In genomic region chr14:102218688-102219087, GRCh38 we compare ENCODE assay signal across 19 cellular contexts.
"Had no signal": no experiment of that assay in that cellular context is flagged by ENCODE, and none has a peak within 500 bp of the region (broad histone marks: within the 10 kb centered on the region; RNA-seq: fewer than 3 reads in every experiment).

No MANE protein-coding gene starts in this region.

- DNase-seq: activated B cell treated with CpG ODN at 0.5 μM for 24 hours; activated CD4-positive, alpha-beta T cell treated with anti-CD3 and anti-CD28 coated beads for 48 hours; activated CD8-positive, alpha-beta memory T cell treated with anti-CD3 and anti-CD28 coated beads, Interleukin-2, amount 50 U/mL, for 4 hours; activated CD8-positive, alpha-beta T cell treated with anti-CD3 and anti-CD28 coated beads for 36 hours; activated gamma-delta T cell; activated T-cell treated with anti-CD3 and anti-CD28 coated beads, Interleukin-2, amount 50 U/mL, for 48 hours; foreskin melanocyte; immature natural killer cell; left cardiac atrium; naive thymus-derived CD4-positive, alpha-beta T cell; right cardiac atrium; stimulated activated CD4-positive, alpha-beta T cell treated with anti-CD3 and anti-CD28 coated beads, Interleukin-4, amount 100 ng/mL, for 4 hours; stimulated activated CD8-positive, alpha-beta memory T cell treated with anti-CD3 and anti-CD28 coated beads, Interleukin-4, amount 100 ng/mL, for 48 hours had no signal

- H3K4me3 ChIP-seq: heart left ventricle, smooth muscle cell had no signal

- H3K4me1 ChIP-seq: parathyroid adenoma had no signal

- H3K4me2 ChIP-seq: smooth muscle cell had no signal

- H2AFZ ChIP-seq: parathyroid adenoma had no signal

- H3K9me3 ChIP-seq: heart left ventricle, neutrophil had no signal

- H3K27me3 ChIP-seq: heart left ventricle, neutrophil had no signal

- ATAC-seq: activated CD8-positive, alpha-beta T cell treated with anti-CD3 and anti-CD28 coated beads for 36 hours; activated naive CD4-positive, alpha-beta T cell treated with anti-CD3 and anti-CD28 coated beads, Interleukin-2, amount 50 U/mL, for 72 hours; left cardiac atrium; naive thymus-derived CD4-positive, alpha-beta T cell; right cardiac atrium had no signal

- H3K27ac ChIP-seq: epithelial cell of prostate, neutrophil, parathyroid adenoma had no signal

- H3K9ac ChIP-seq: parathyroid adenoma had no signal
